Comparison of ENCODE assay signal across 1 cellular context in the genomic region with DNA sequence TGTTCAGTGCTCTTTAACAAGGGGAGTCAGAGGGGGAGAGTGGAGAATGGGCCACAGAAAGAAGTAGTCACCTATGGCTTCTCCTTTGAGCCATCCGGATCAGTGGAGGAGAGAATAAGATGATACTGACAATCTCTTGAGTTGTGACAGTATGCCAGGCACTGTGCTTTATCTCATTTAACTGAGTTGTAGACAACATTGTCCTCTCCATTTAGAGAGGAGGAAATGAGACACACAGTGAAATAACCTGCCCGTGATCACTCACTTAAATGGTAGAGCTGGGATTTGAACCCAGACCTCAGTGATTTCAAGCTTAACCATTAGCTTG.
TF ChIP-seq lines count a peak whose summit lies in the region.

No MANE protein-coding gene starts in this region.

TF ChIP-seq in GM12878, 131 proteins besides CTCF, POLR2A, EP300 and RAD21:
- TF ChIP-seq DPF2 (IDR thresholded peaks at IDR 0.05) (peak; percentile 68; the same call in 1 of the 2 replicates), ZNF217 (IDR thresholded peaks at IDR 0.05) (peak; percentile 73), MTA2 (IDR thresholded peaks at IDR 0.05; ENCODE audit: low read depth) (peak; percentile 25; the same call in 1 of the 2 replicates), JUND (IDR thresholded peaks at IDR 0.05; ENCODE audit: low read depth, low read length) (no peak)
